In the genomic region with DNA sequence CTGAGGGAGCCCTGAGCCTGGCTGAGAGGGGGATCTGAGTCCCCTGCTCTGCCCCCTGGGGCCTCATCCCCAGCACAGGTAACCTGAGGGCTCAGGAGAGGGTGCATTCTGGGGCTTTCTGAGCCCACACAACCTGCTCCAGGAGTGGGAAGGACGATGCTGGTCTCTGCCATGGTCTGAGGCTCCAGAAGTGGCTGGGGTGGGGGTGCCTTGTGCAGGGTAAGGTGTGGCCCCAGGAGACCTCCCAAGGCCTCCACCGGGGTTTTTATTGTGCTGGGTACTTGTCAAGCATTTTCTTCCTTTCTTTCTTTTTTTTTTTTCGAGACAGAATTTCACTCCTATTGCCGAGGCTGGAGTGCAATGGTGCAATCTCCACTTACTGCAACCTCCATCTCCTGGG, we compare ENCODE assay signal across 1 cellular context.
TF ChIP-seq lines count a peak whose summit lies in the region.

No MANE protein-coding gene starts in this region.

TF ChIP-seq in GM12878, 131 proteins besides CTCF, POLR2A, EP300 and RAD21:
- TF ChIP-seq POU2F2 (IDR thresholded peaks at IDR 0.05; ENCODE audit: borderline replicate concordance, low read depth, low read length) = no peak
- no peak for TF ChIP-seq E2F4 (IDR thresholded peaks at IDR 0.05; ENCODE audit: low read depth, low read length)
- TF ChIP-seq ASH2L (IDR thresholded peaks at IDR 0.05; ENCODE audit: borderline replicate concordance, low read depth) = no peak
- no peak for TF ChIP-seq FOXK2 (IDR thresholded peaks at IDR 0.05)
